Comparison of ENCODE assay signal across 28 cellular contexts in genomic region chr19:7907122-7907521, GRCh38. TPM values are rescaled to one million over a fixed set of nuclear protein-coding genes. Genes with fewer than 3 reads are reported as not detected.
DNase-seq lines count a peak whose midpoint lies in the region; ATAC-seq, FAIRE-seq and TF ChIP-seq lines count a peak whose summit lies in the region.
"Had no signal": no experiment of that assay in that cellular context is flagged by ENCODE, and none has a peak within 500 bp of the region (broad histone marks: within the 10 kb centered on the region; RNA-seq: fewer than 3 reads in every experiment).

No MANE protein-coding gene starts in this region.

- H2BK15ac ChIP-seq in H9 (ENCODE audit: low read depth, low read length): no peak overlapping the region

- DNase-seq in natural killer cell: no peak
- DNase-seq in natural killer cell treated with Interleukin-12 subunit alpha and Interleukin-12 subunit beta and Interleukin-15 and Interleukin-18, amount 100 ng/mL, for 72 hours (ENCODE audit: low spot score): no peak
- no peak for DNase-seq in effector memory CD8-positive, alpha-beta T cell
- peak; percentile 78 for DNase-seq in spleen
- no peak for DNase-seq in H54 (ENCODE audit: insufficient read length, low spot score)
- DNase-seq in H9: no peak
- DNase-seq: ACHN; activated CD4-positive, alpha-beta T cell treated with anti-CD3 and anti-CD28 coated beads for 4 hours; activated T-cell treated with anti-CD3 and anti-CD28 coated beads, Interleukin-2, amount 50 U/mL, for 48 hours; aorta; C1 segment of cervical spinal cord; Calu3; heart right ventricle; left ventricle myocardium inferior; MM.1S; NCI-H1436; NCI-H510A treated with DMSO at 0.1 percent for 48 hours; stimulated activated CD4-positive, alpha-beta T cell treated with anti-CD3 and anti-CD28 coated beads, Interleukin-2, amount 100 ng/mL, for 24 hours had no signal

- no peak overlapping the region for H4K91ac ChIP-seq in H9 (ENCODE audit: insufficient read length, low read depth, low read length)

- FAIRE-seq in H54 (lab: Jason Lieb, UNC): no peak
- FAIRE-seq: RCC 7860 had no signal

- no peaks in the 10 kb centered on the region for H3K9me3 Mint-ChIP-seq in natural killer cell
- no peaks in the 10 kb centered on the region for H3K9me3 Mint-ChIP-seq in natural killer cell treated with Interleukin-12 subunit alpha and Interleukin-12 subunit beta and Interleukin-15 and Interleukin-18, amount 100 ng/mL, for 72 hours
- H3K9me3 Mint-ChIP-seq in effector memory CD8-positive, alpha-beta T cell: no peaks in the 10 kb centered on the region
- no peaks in the 10 kb centered on the region; a peak in 3 of 5 replicates for H3K9me3 Mint-ChIP-seq in H9
- H3K9me3 Mint-ChIP-seq: activated naive CD4-positive, alpha-beta T cell treated with anti-CD3 and anti-CD28 coated beads, Interleukin-2, amount 50 U/mL, for 72 hours; stimulated activated effector memory CD8-positive, alpha-beta T cell treated with anti-CD3 and anti-CD28 coated beads, Interleukin-12 subunit alpha, Interleukin-12 subunit beta, amount 100 ng/mL, for 72 hours; T-helper 1 cell treated with Interleukin-12 subunit alpha and Interleukin-12 subunit beta and Interleukin-4 antibody, amounts not matched to agents 30 μg/mL and 1 μg/mL, for 36 hours had no signal

- no peak for TF ChIP-seq CTCF in natural killer cell (IDR thresholded peaks at IDR 0.05)
- TF ChIP-seq CTCF in spleen (IDR thresholded peaks at IDR 0.05 in 8 of 11, conservative IDR thresholded peaks at IDR 0.05 in 3 of 11): no peak
- no peak for TF ChIP-seq CTCF in H9 (conservative IDR thresholded peaks at IDR 0.05)

- H3K27me3 Mint-ChIP-seq in natural killer cell (ENCODE audit: low read depth in 2 of 2) (peaks cover 0 to 3% of the 10 kb centered on the region in 2 donors), H9 (ENCODE audit: low read depth) (peaks cover 3% of the 10 kb centered on the region)
- no peaks in the 10 kb centered on the region for H3K27me3 Mint-ChIP-seq in natural killer cell treated with Interleukin-12 subunit alpha and Interleukin-12 subunit beta and Interleukin-15 and Interleukin-18, amount 100 ng/mL, for 72 hours
- no peaks in the 10 kb centered on the region for H3K27me3 Mint-ChIP-seq in effector memory CD8-positive, alpha-beta T cell

- H2BK12ac ChIP-seq in H9 (ENCODE audit: insufficient read length, low read depth, low read length): no peak overlapping the region

- ATAC-seq in natural killer cell: no peak
- ATAC-seq in natural killer cell treated with Interleukin-12 subunit alpha and Interleukin-12 subunit beta and Interleukin-15 and Interleukin-18, amount 100 ng/mL, for 72 hours: no peak
- no peak for ATAC-seq in effector memory CD8-positive, alpha-beta T cell (replicated peaks)
- ATAC-seq: activated naive CD4-positive, alpha-beta T cell treated with anti-CD3 and anti-CD28 coated beads, Interleukin-2, amount 50 U/mL, for 72 hours; heart right ventricle; stimulated activated effector memory CD8-positive, alpha-beta T cell treated with anti-CD3 and anti-CD28 coated beads, Interleukin-12 subunit alpha, Interleukin-12 subunit beta, amount 100 ng/mL, for 72 hours had no signal

- no peak overlapping the region for H2BK20ac ChIP-seq in H9 (ENCODE audit: low read depth, low read length, poor library complexity, severe bottlenecking)

- H3K4me2 ChIP-seq in H9 (ENCODE audit: insufficient read depth, insufficient read length, low read length): no peak overlapping the region

- H3K36me3 Mint-ChIP-seq in natural killer cell (no peaks in the 10 kb centered on the region), H9 (ENCODE audit: insufficient read depth in 1 of 3, low read depth in 3 of 3) (peaks cover 14 to 32% (median 27%) of the 10 kb centered on the region in 3 experiments)
- H3K36me3 Mint-ChIP-seq in natural killer cell treated with Interleukin-12 subunit alpha and Interleukin-12 subunit beta and Interleukin-15 and Interleukin-18, amount 100 ng/mL, for 72 hours: no peaks in the 10 kb centered on the region
- peaks cover 71% of the 10 kb centered on the region for H3K36me3 Mint-ChIP-seq in effector memory CD8-positive, alpha-beta T cell (ENCODE audit: insufficient read depth)

- H4K20me1 ChIP-seq in H9 (ENCODE audit: control insufficient read depth, insufficient read depth, insufficient read length): no peaks in the 10 kb centered on the region

- no peaks in the 10 kb centered on the region for H3K9me3 ChIP-seq in spleen
- no peaks in the 10 kb centered on the region for H3K9me3 ChIP-seq in H9 (ENCODE audit: control insufficient read depth, low read depth, low read length)
- H3K9me3 ChIP-seq: heart right ventricle, left ventricle myocardium inferior, neutrophil, vagina had no signal

- H3K18ac ChIP-seq in H9 (ENCODE audit: insufficient read length, low read depth, low read length): no peak overlapping the region

- peaks cover 14 to 85% (median 53%) of the 10 kb centered on the region in 6 donors for H3K4me1 ChIP-seq in spleen
- 0 out of 2 replicates have a peak, but pooled peaks cover 4% of the 10 kb centered on the region for H3K4me1 ChIP-seq in H9 (ENCODE audit: insufficient read depth, low read length)

- peaks cover 0 to 72% (median 36%) of the 10 kb centered on the region in 6 donors for H3K36me3 ChIP-seq in spleen

- H3K79me1 ChIP-seq in H9 (ENCODE audit: insufficient read depth, low read depth, low read length, poor library complexity, severe bottlenecking): no peaks in the 10 kb centered on the region

- TF ChIP-seq POLR2A in spleen (IDR thresholded peaks at IDR 0.05) (no peak), H54 (IDR thresholded peaks at IDR 0.05; ENCODE audit: low read depth, low read length) (no peak)

- no peak overlapping the region for H2AK5ac ChIP-seq in H9 (ENCODE audit: insufficient read length, low read length)

- no peak overlapping the region for H3K14ac ChIP-seq in H9 (ENCODE audit: insufficient read depth, low read length)

- H4K8ac ChIP-seq in H9 (replicated peaks; ENCODE audit: insufficient read length, low read depth, low read length): no peak overlapping the region

- H2AFZ ChIP-seq in H9 (ENCODE audit: low read length): no peak overlapping the region

- H3K4ac ChIP-seq in H9 (ENCODE audit: low read depth, low read length): no peak overlapping the region

- no peak overlapping the region for H3K23ac ChIP-seq in H9 (ENCODE audit: insufficient read length, low read depth, low read length)

- H3K27ac Mint-ChIP-seq in natural killer cell: peak overlapping the region; percentile 69 to 72
- no peak overlapping the region for H3K27ac Mint-ChIP-seq in natural killer cell treated with Interleukin-12 subunit alpha and Interleukin-12 subunit beta and Interleukin-15 and Interleukin-18, amount 100 ng/mL, for 72 hours
- H3K27ac Mint-ChIP-seq in effector memory CD8-positive, alpha-beta T cell: peak overlapping the region; percentile 58 to 75
- H3K27ac Mint-ChIP-seq in H9: no peak overlapping the region; a peak in 2 of 7 replicates
- H3K27ac Mint-ChIP-seq: stimulated activated effector memory CD8-positive, alpha-beta T cell treated with anti-CD3 and anti-CD28 coated beads, Interleukin-12 subunit alpha, Interleukin-12 subunit beta, amount 100 ng/mL, for 72 hours; T-helper 1 cell treated with Interleukin-12 subunit alpha and Interleukin-12 subunit beta and Interleukin-4 antibody, amounts not matched to agents 30 μg/mL and 1 μg/mL, for 36 hours had no signal

- WGBS in spleen, 5 donors: 92 to 96% (median 93%) methylated on average over 19 of the region's 19 CpGs
- no CpG with 5 or more reads among the region's 19 CpGs for WGBS in H9 (ENCODE audit: extremely low coverage, insufficient read length, low lambda C conversion rate)

- H3K27ac ChIP-seq in spleen (no peak overlapping the region), H9 (ENCODE audit: insufficient read length, low read depth, low read length) (no peak overlapping the region)
- H3K27ac ChIP-seq: heart right ventricle, neutrophil, skin epidermis, vagina had no signal

- intact Hi-C loops in natural killer cell (cut with micrococcal nuclease) (no loop called here), spleen (cut with DNase I; ENCODE audit: low total_unique reads) (no loop called here)

- H4K5ac ChIP-seq in H9 (ENCODE audit: insufficient read length, low read depth, low read length): no peak overlapping the region

- H2BK5ac ChIP-seq in H9 (ENCODE audit: insufficient read length, low read length): no peak overlapping the region

- H3T11ph ChIP-seq in H9 (ENCODE audit: low read length): no peak overlapping the region

- no peak overlapping the region for H3K4me3 ChIP-seq in spleen
- H3K4me3 ChIP-seq: heart right ventricle, left ventricle myocardium inferior, skin epidermis, vagina had no signal

- H3K23me2 ChIP-seq in H9 (ENCODE audit: insufficient read length, low read depth, low read length, poor library complexity, severe bottlenecking): peaks cover 19% of the 10 kb centered on the region

- no peak overlapping the region for H3K9ac ChIP-seq in H9 (ENCODE audit: extremely low read depth, insufficient read length, low read length)

- H2BK120ac ChIP-seq in H9 (ENCODE audit: low read depth, low read length, poor library complexity, severe bottlenecking): no peak overlapping the region

- H3K27me3 ChIP-seq in spleen (replicated peaks in 1 of 7) (no peaks in the 10 kb centered on the region), H9 (ENCODE audit: insufficient read depth, low read length) (no peaks in the 10 kb centered on the region)
- H3K27me3 ChIP-seq: vagina had no signal

- H3K4me1 Mint-ChIP-seq in natural killer cell (peaks cover 20 to 47% of the 10 kb centered on the region in 2 donors), H9 (peaks cover 15 to 22% of the 10 kb centered on the region in 2 experiments)
- peaks cover 25 to 38% of the 10 kb centered on the region in 2 donors for H3K4me1 Mint-ChIP-seq in natural killer cell treated with Interleukin-12 subunit alpha and Interleukin-12 subunit beta and Interleukin-15 and Interleukin-18, amount 100 ng/mL, for 72 hours (ENCODE audit: low read depth in 2 of 2)
- H3K4me1 Mint-ChIP-seq in effector memory CD8-positive, alpha-beta T cell (ENCODE audit: low read depth in 2 of 2): peaks cover 29 to 41% of the 10 kb centered on the region in 2 donors

- no peak overlapping the region for H3K56ac ChIP-seq in H9 (ENCODE audit: insufficient read length, low read depth, low read length)

- H3K79me2 ChIP-seq in H9 (ENCODE audit: insufficient read depth, low read length): peaks cover 6% of the 10 kb centered on the region; the same call in 1 of the 2 replicates

- H3K4me3 Mint-ChIP-seq in natural killer cell (peak overlapping the region; percentile 49), H9 (no peak overlapping the region)
- no peak overlapping the region for H3K4me3 Mint-ChIP-seq in natural killer cell treated with Interleukin-12 subunit alpha and Interleukin-12 subunit beta and Interleukin-15 and Interleukin-18, amount 100 ng/mL, for 72 hours
- peak overlapping the region in 1 of 2 donors; percentile 38 for H3K4me3 Mint-ChIP-seq in effector memory CD8-positive, alpha-beta T cell
- H3K4me3 Mint-ChIP-seq: stimulated activated effector memory CD8-positive, alpha-beta T cell treated with anti-CD3 and anti-CD28 coated beads, Interleukin-12 subunit alpha, Interleukin-12 subunit beta, amount 100 ng/mL, for 72 hours; T-helper 1 cell treated with Interleukin-12 subunit alpha and Interleukin-12 subunit beta and Interleukin-4 antibody, amounts not matched to agents 30 μg/mL and 1 μg/mL, for 36 hours had no signal

RNA-seq across cellular contexts. Expression of gene MAP2K7, which starts 3.4 kb away (rescaled TPM):
- total RNA-seq in natural killer cell: 100 to 1,000 TPM; 131 to 218 (median 159) TPM
- total RNA-seq in natural killer cell treated with Interleukin-12 subunit alpha and Interleukin-12 subunit beta and Interleukin-15 and Interleukin-18, amount 100 ng/mL, for 72 hours: 10 to 100 TPM; 45.2 to 47.1 TPM
- total RNA-seq in spleen: 10 to 100 TPM; 19.5 to 41.3 (median 32.9) TPM
- 10 to 100 TPM; 12.4 to 44.3 (median 18.9) TPM for polyA plus RNA-seq in spleen
- total RNA-seq in H9 (2021): 47.2 and 48.1 TPM in 2 replicates

RNA-seq across cellular contexts. Expression of gene TGFBR3L, which starts 7.5 kb away (rescaled TPM):
- 1 to 10 TPM; 3.5 to 4.6 (median 4.4) TPM for total RNA-seq in natural killer cell
- total RNA-seq in natural killer cell treated with Interleukin-12 subunit alpha and Interleukin-12 subunit beta and Interleukin-15 and Interleukin-18, amount 100 ng/mL, for 72 hours: 1 to 10 TPM; 4.7 to 5.6 TPM
- total RNA-seq in spleen: not detected
- under 1 TPM in 1 of 3 donors, not detected in 2; 0.11 TPM for polyA plus RNA-seq in spleen
- 5.5 and 6.5 TPM in 2 replicates for total RNA-seq in H9 (2021)
- total RNA-seq: H4 had no signal

RNA-seq across cellular contexts. Expression of gene SNAPC2, which starts 13.0 kb away (rescaled TPM):
- total RNA-seq in natural killer cell (10 to 100 TPM; 22.1 to 32.4 (median 27.1) TPM), spleen (10 to 100 TPM; 13.8 to 23.9 (median 17.7) TPM), H9 (2021) (17.1 and 17.8 TPM in 2 replicates)
- 10 to 100 TPM; 25.4 to 48.6 TPM for total RNA-seq in natural killer cell treated with Interleukin-12 subunit alpha and Interleukin-12 subunit beta and Interleukin-15 and Interleukin-18, amount 100 ng/mL, for 72 hours
- 10 to 100 TPM; 13.1 to 23.0 (median 19.3) TPM for polyA plus RNA-seq in spleen

RNA-seq across cellular contexts. Expression of gene LRRC8E, which starts 18.8 kb away (rescaled TPM):
- not detected for total RNA-seq in natural killer cell
- not detected for total RNA-seq in natural killer cell treated with Interleukin-12 subunit alpha and Interleukin-12 subunit beta and Interleukin-15 and Interleukin-18, amount 100 ng/mL, for 72 hours
- under 1 TPM in 1 of 7 donors, not detected in 6; 0.37 TPM for total RNA-seq in spleen
- polyA plus RNA-seq in spleen: under 1 TPM in 1 of 3 donors, not detected in 2; 0.08 TPM
- 4.6 and 4.8 TPM in 2 replicates for total RNA-seq in H9 (2021)
- total RNA-seq: activated CD8-positive, alpha-beta memory T cell treated with anti-CD3 and anti-CD28 coated beads for 36 hours; activated naive CD4-positive, alpha-beta T cell treated with anti-CD3 and anti-CD28 coated beads, Interleukin-2, amount 50 U/mL, for 72 hours; mononuclear cell had no signal
- polyA plus RNA-seq: aorta had no signal

RNA-seq across cellular contexts. Expression of gene CTXN1, which starts 18.8 kb away (rescaled TPM):
- total RNA-seq in natural killer cell (under 1 TPM in 1 of 3 donors, not detected in 2; 0.39 TPM), spleen (1 to 10 TPM; 1.2 to 4.4 (median 2.1) TPM), H9 (2021) (22.7 and 24.5 TPM in 2 replicates)
- under 1 TPM in 1 of 2 donors, not detected in 1; 0.33 TPM for total RNA-seq in natural killer cell treated with Interleukin-12 subunit alpha and Interleukin-12 subunit beta and Interleukin-15 and Interleukin-18, amount 100 ng/mL, for 72 hours
- polyA plus RNA-seq in spleen: under 1 TPM; 0.11 to 0.96 (median 0.64) TPM
- total RNA-seq: mononuclear cell had no signal

Comparison
In these comparisons a context has a peak if more than half of its experiments do, and no peak if none do; other contexts are left out.
1. H3K27ac Mint-ChIP-seq: peak in natural killer cell (2 of 2) and effector memory CD8-positive, alpha-beta T cell (2 of 2); none in natural killer cell treated with Interleukin-12 subunit alpha and Interleukin-12 subunit beta and Interleukin-15 and Interleukin-18, amount 100 ng/mL, for 72 hours (0 of 2) and H9 (0 of 3).